ENCODE assay signal across 18 cellular contexts in genomic region chr15:77795446-77795845, GRCh38.
"Had no signal": no experiment of that assay in that cellular context is flagged by ENCODE, and none has a peak within 500 bp of the region (broad histone marks: within the 10 kb centered on the region; RNA-seq: fewer than 3 reads in every experiment).

No MANE protein-coding gene starts in this region.

- DNase-seq: cortex of kidney; dorsolateral prefrontal cortex; effector CD8-positive, alpha-beta T cell; foreskin melanocyte; heart left ventricle; hippocampal formation; left colon; mesendoderm; naive thymus-derived CD8-positive, alpha-beta T cell; posterior cingulate gyrus; sigmoid colon; stimulated activated CD4-positive, alpha-beta T cell treated with anti-CD3 and anti-CD28 coated beads, Interleukin-2, amount 100 ng/mL, for 24 hours; stimulated activated CD4-positive, alpha-beta T cell treated with anti-CD3 and anti-CD28 coated beads, Interleukin-4, amount 100 ng/mL, for 4 hours; stimulated activated naive B cell treated with anti-CD40 and anti-IgM and Interleukin-4, amounts not matched to agents 10 μg/mL and 1 μg/mL and 100 μg/mL, for 72 hours; stimulated activated naive CD8-positive, alpha-beta T cell treated with anti-CD3 and anti-CD28 coated beads, Interleukin-15, amount 100 ng/mL, for 72 hours; testis; transverse colon had no signal

- H3K4me3 ChIP-seq: dorsolateral prefrontal cortex, heart left ventricle, sigmoid colon, skin epidermis, testis, transverse colon had no signal

- H3K36me3 Mint-ChIP-seq: naive thymus-derived CD8-positive, alpha-beta T cell; stimulated activated naive B cell treated with anti-CD40 and anti-IgM and Interleukin-4, amounts not matched to agents 10 μg/mL and 1 μg/mL and 100 μg/mL, for 72 hours had no signal

- H3K4me3 Mint-ChIP-seq: naive thymus-derived CD8-positive, alpha-beta T cell; stimulated activated naive B cell treated with anti-CD40 and anti-IgM and Interleukin-4, amounts not matched to agents 10 μg/mL and 1 μg/mL and 100 μg/mL, for 72 hours; stimulated activated naive CD8-positive, alpha-beta T cell treated with anti-CD3 and anti-CD28 coated beads, Interleukin-15, amount 100 ng/mL, for 72 hours had no signal

- H3K4me1 Mint-ChIP-seq: stimulated activated naive B cell treated with anti-CD40 and anti-IgM and Interleukin-4, amounts not matched to agents 10 μg/mL and 1 μg/mL and 100 μg/mL, for 72 hours had no signal

- ATAC-seq: left colon; naive thymus-derived CD8-positive, alpha-beta T cell; stimulated activated naive B cell treated with anti-CD40 and anti-IgM and Interleukin-4, amounts not matched to agents 10 μg/mL and 1 μg/mL and 100 μg/mL, for 72 hours; stimulated activated naive CD8-positive, alpha-beta T cell treated with anti-CD3 and anti-CD28 coated beads, Interleukin-15, amount 100 ng/mL, for 72 hours had no signal

- H3K27ac ChIP-seq: heart left ventricle, sigmoid colon, skin epidermis, testis, transverse colon had no signal

- H3K27ac Mint-ChIP-seq: naive thymus-derived CD8-positive, alpha-beta T cell; stimulated activated naive B cell treated with anti-CD40 and anti-IgM and Interleukin-4, amounts not matched to agents 10 μg/mL and 1 μg/mL and 100 μg/mL, for 72 hours; stimulated activated naive CD8-positive, alpha-beta T cell treated with anti-CD3 and anti-CD28 coated beads, Interleukin-15, amount 100 ng/mL, for 72 hours had no signal

- H3K4me1 ChIP-seq: heart left ventricle, sigmoid colon, testis, transverse colon had no signal

- H3K36me3 ChIP-seq: heart left ventricle, sigmoid colon, transverse colon had no signal

- H3K27me3 ChIP-seq: dorsolateral prefrontal cortex, testis, transverse colon had no signal

- H3K9me3 Mint-ChIP-seq: naive thymus-derived CD8-positive, alpha-beta T cell; stimulated activated naive B cell treated with anti-CD40 and anti-IgM and Interleukin-4, amounts not matched to agents 10 μg/mL and 1 μg/mL and 100 μg/mL, for 72 hours; stimulated activated naive CD8-positive, alpha-beta T cell treated with anti-CD3 and anti-CD28 coated beads, Interleukin-15, amount 100 ng/mL, for 72 hours had no signal

- H3K9me3 ChIP-seq: heart left ventricle, sigmoid colon, testis, transverse colon had no signal
